Comparison of ENCODE assay signal across 7 cellular contexts in genomic region chr18:38312532-38312931, GRCh38.
"Had no signal": no experiment of that assay in that cellular context is flagged by ENCODE, and none has a peak within 500 bp of the region (broad histone marks: within the 10 kb centered on the region; RNA-seq: fewer than 3 reads in every experiment).

No MANE protein-coding gene starts in this region.

- H3K9ac ChIP-seq: KMS-11 had no signal

- DNase-seq: IMR-90, KBM-7, KG1 had no signal

- ATAC-seq: HepG2, K562 had no signal

- H3K27ac ChIP-seq: HL-60, KMS-11 had no signal

- H3K4me3 ChIP-seq: K562 had no signal

- H3K4me2 ChIP-seq: KMS-11 had no signal
